14 cellular contexts compared by ENCODE assay signal in genomic region chr12:34401659-34402227, GRCh38.
DNase-seq lines count a peak whose midpoint lies in the region; ATAC-seq and TF ChIP-seq lines count a peak whose summit lies in the region.
"Had no signal": no experiment of that assay in that cellular context is flagged by ENCODE, and none has a peak within 500 bp of the region (broad histone marks: within the 10 kb centered on the region; RNA-seq: fewer than 3 reads in every experiment).

No MANE protein-coding gene starts in this region.

- TF ChIP-seq CTCF in WTC11 (IDR thresholded peaks at IDR 0.05) (no peak), left ventricle myocardium inferior (IDR thresholded peaks at IDR 0.05; ENCODE audit: borderline replicate concordance) (no peak), prostate gland (IDR thresholded peaks at IDR 0.05) (no peak)

- H3K27me3 Mint-ChIP-seq in WTC11 (ENCODE audit: low read depth), result peaks cover 8% of the 10 kb centered on the region
- H3K27me3 Mint-ChIP-seq: activated naive CD4-positive, alpha-beta T cell treated with anti-CD3 and anti-CD28 coated beads, Interleukin-2, amount 50 U/mL, for 24 hours had no signal

- H3K36me3 Mint-ChIP-seq in WTC11, result peaks cover 67% of the 10 kb centered on the region
- H3K36me3 Mint-ChIP-seq: activated naive CD4-positive, alpha-beta T cell treated with anti-CD3 and anti-CD28 coated beads, Interleukin-2, amount 50 U/mL, for 24 hours had no signal

- H3K4me3 ChIP-seq in left ventricle myocardium inferior, result no peak overlapping the region
- H3K4me3 ChIP-seq in prostate gland, result no peak overlapping the region
- H3K4me3 ChIP-seq: gastrocnemius medialis had no signal

- H3K27ac Mint-ChIP-seq in WTC11, result no peak overlapping the region
- H3K27ac Mint-ChIP-seq: activated naive CD4-positive, alpha-beta T cell treated with anti-CD3 and anti-CD28 coated beads, Interleukin-2, amount 50 U/mL, for 24 hours had no signal

- ATAC-seq in WTC11 (no peak), HG02642 (IDR thresholded peaks at IDR 0.05; ENCODE audit: poor library complexity, unreplicated experiment) (no peak)
- ATAC-seq: gastrocnemius medialis had no signal

- H3K4me1 ChIP-seq in left ventricle myocardium inferior (no peaks in the 10 kb centered on the region), prostate gland (replicated peaks) (no peaks in the 10 kb centered on the region)
- H3K4me1 ChIP-seq: gastrocnemius medialis had no signal

- H3K27me3 ChIP-seq in left ventricle myocardium inferior (ENCODE audit: low read depth) (peaks cover 8% of the 10 kb centered on the region), prostate gland (replicated peaks; ENCODE audit: insufficient read depth) (no peaks in the 10 kb centered on the region)
- H3K27me3 ChIP-seq: gastrocnemius medialis had no signal

- WGBS in prostate gland, result 49% methylated on average over 28 of the region's 28 CpGs

- no peaks in the 10 kb centered on the region for H3K4me1 Mint-ChIP-seq in WTC11
- H3K4me1 Mint-ChIP-seq: activated naive CD4-positive, alpha-beta T cell treated with anti-CD3 and anti-CD28 coated beads, Interleukin-2, amount 50 U/mL, for 24 hours had no signal

- peak; percentile 2 for DNase-seq in GM03348 (ENCODE audit: low spot score)
- peak; percentile 1 for DNase-seq in WTC11 (ENCODE audit: low spot score)
- peak; percentile 11 for DNase-seq in left ventricle myocardium inferior
- peak; percentile 3 for DNase-seq in prostate gland (ENCODE audit: low spot score)
- no peak for DNase-seq in NCI-H1694 (lab: John Stamatoyannopoulos, UW)
- no peak for DNase-seq in occipital lobe (lab: John Stamatoyannopoulos, UW)
- DNase-seq: COR-L47, cortex of kidney, MV-4-11, NCI-H524, SIG-M5 had no signal

- H3K27ac ChIP-seq in left ventricle myocardium inferior (replicated peaks) (no peak overlapping the region), prostate gland (no peak overlapping the region)
- H3K27ac ChIP-seq: gastrocnemius medialis had no signal

- H3K9me3 ChIP-seq in left ventricle myocardium inferior (replicated peaks) (peaks cover 82% of the 10 kb centered on the region), prostate gland (no peaks in the 10 kb centered on the region)
- H3K9me3 ChIP-seq: gastrocnemius medialis had no signal

- CTCF ChIA-PET in WTC11 (lab: Charles Lee), result no interaction called here

- intact Hi-C loops in left ventricle myocardium inferior (cut with micrococcal nuclease), result no loop called here
- intact Hi-C loops in prostate gland (cut with DNase I), result no loop called here

- no peak overlapping the region for H3K4me3 Mint-ChIP-seq in WTC11
- H3K4me3 Mint-ChIP-seq: activated naive CD4-positive, alpha-beta T cell treated with anti-CD3 and anti-CD28 coated beads, Interleukin-2, amount 50 U/mL, for 24 hours had no signal

- no peak for TF ChIP-seq POLR2A in prostate gland (IDR thresholded peaks at IDR 0.05)

- H3K36me3 ChIP-seq in left ventricle myocardium inferior (no peaks in the 10 kb centered on the region), prostate gland (no peaks in the 10 kb centered on the region)
- H3K36me3 ChIP-seq: gastrocnemius medialis had no signal

- POLR2A ChIA-PET in WTC11 (lab: Charles Lee), result no interaction called here

- H3K9me3 Mint-ChIP-seq in WTC11, result peaks cover 45% of the 10 kb centered on the region

TF ChIP-seq in WTC11, 78 proteins besides CTCF, POLR2A, EP300 and RAD21 (continues in another document):
- TF ChIP-seq CREB1 (CRISPR knock-in tag; IDR thresholded peaks at IDR 0.05) (no peak), ZNF416 (CRISPR knock-in tag; IDR thresholded peaks at IDR 0.05) (no peak), CBFB (CRISPR knock-in tag; IDR thresholded peaks at IDR 0.05; ENCODE audit: low read depth) (no peak), STAT6 (CRISPR knock-in tag; conservative IDR thresholded peaks at IDR 0.05; ENCODE audit: low read depth) (no peak), ZNF219 (CRISPR knock-in tag; IDR thresholded peaks at IDR 0.05; ENCODE audit: borderline replicate concordance) (no peak), ETV6 (CRISPR knock-in tag; IDR thresholded peaks at IDR 0.05) (no peak), NFYB (CRISPR knock-in tag; conservative IDR thresholded peaks at IDR 0.05; ENCODE audit: low read depth) (no peak), SMAD3 (CRISPR knock-in tag; IDR thresholded peaks at IDR 0.05; ENCODE audit: borderline replicate concordance) (no peak), PRRX2 (CRISPR knock-in tag; IDR thresholded peaks at IDR 0.05) (no peak), KAT7 (CRISPR knock-in tag; IDR thresholded peaks at IDR 0.05; ENCODE audit: borderline replicate concordance) (no peak)
- TF ChIP-seq, protein P1, sequence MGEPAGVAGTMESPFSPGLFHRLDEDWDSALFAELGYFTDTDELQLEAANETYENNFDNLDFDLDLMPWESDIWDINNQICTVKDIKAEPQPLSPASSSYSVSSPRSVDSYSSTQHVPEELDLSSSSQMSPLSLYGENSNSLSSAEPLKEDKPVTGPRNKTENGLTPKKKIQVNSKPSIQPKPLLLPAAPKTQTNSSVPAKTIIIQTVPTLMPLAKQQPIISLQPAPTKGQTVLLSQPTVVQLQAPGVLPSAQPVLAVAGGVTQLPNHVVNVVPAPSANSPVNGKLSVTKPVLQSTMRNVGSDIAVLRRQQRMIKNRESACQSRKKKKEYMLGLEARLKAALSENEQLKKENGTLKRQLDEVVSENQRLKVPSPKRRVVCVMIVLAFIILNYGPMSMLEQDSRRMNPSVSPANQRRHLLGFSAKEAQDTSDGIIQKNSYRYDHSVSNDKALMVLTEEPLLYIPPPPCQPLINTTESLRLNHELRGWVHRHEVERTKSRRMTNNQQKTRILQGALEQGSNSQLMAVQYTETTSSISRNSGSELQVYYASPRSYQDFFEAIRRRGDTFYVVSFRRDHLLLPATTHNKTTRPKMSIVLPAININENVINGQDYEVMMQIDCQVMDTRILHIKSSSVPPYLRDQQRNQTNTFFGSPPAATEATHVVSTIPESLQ (CRISPR knock-in tag; IDR thresholded peaks at IDR 0.05), result no peak
- TF ChIP-seq, protein P2, sequence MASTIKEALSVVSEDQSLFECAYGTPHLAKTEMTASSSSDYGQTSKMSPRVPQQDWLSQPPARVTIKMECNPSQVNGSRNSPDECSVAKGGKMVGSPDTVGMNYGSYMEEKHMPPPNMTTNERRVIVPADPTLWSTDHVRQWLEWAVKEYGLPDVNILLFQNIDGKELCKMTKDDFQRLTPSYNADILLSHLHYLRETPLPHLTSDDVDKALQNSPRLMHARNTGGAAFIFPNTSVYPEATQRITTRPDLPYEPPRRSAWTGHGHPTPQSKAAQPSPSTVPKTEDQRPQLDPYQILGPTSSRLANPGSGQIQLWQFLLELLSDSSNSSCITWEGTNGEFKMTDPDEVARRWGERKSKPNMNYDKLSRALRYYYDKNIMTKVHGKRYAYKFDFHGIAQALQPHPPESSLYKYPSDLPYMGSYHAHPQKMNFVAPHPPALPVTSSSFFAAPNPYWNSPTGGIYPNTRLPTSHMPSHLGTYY (CRISPR knock-in tag; IDR thresholded peaks at IDR 0.05), result no peak
- TF ChIP-seq, protein P3, sequence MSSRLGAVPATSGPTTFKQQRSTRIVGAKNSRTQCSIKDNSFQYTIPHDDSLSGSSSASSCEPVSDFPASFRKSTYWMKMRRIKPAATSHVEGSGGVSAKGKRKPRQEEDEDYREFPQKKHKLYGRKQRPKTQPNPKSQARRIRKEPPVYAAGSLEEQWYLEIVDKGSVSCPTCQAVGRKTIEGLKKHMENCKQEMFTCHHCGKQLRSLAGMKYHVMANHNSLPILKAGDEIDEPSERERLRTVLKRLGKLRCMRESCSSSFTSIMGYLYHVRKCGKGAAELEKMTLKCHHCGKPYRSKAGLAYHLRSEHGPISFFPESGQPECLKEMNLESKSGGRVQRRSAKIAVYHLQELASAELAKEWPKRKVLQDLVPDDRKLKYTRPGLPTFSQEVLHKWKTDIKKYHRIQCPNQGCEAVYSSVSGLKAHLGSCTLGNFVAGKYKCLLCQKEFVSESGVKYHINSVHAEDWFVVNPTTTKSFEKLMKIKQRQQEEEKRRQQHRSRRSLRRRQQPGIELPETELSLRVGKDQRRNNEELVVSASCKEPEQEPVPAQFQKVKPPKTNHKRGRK (CRISPR knock-in tag; IDR thresholded peaks at IDR 0.05; ENCODE audit: borderline replicate concordance), result no peak
- TF ChIP-seq, protein P4, sequence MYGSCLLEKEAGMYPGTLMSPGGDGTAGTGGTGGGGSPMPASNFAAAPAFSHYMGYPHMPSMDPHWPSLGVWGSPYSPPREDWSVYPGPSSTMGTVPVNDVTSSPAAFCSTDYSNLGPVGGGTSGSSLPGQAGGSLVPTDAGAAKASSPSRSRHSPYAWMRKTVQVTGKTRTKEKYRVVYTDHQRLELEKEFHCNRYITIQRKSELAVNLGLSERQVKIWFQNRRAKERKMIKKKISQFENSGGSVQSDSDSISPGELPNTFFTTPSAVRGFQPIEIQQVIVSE (CRISPR knock-in tag; IDR thresholded peaks at IDR 0.05; ENCODE audit: borderline replicate concordance), result no peak

Comparison
In these comparisons a context has a peak if more than half of its experiments do, and no peak if none do; other contexts are left out.
1. DNase-seq: peak in GM03348 (single experiment), WTC11 (single experiment), left ventricle myocardium inferior (single experiment) and prostate gland (single experiment); none in NCI-H1694 (single experiment) and occipital lobe (single experiment).